ENCODE assay signal across 1 cellular context in genomic region chr3:28268989-28269388, GRCh38.
TF ChIP-seq lines count a peak whose summit lies in the region.

No MANE protein-coding gene starts in this region.

TF ChIP-seq in SK-N-SH, 30 proteins besides CTCF, POLR2A, EP300 and RAD21 (continued from another document):
- TF ChIP-seq, protein P1, sequence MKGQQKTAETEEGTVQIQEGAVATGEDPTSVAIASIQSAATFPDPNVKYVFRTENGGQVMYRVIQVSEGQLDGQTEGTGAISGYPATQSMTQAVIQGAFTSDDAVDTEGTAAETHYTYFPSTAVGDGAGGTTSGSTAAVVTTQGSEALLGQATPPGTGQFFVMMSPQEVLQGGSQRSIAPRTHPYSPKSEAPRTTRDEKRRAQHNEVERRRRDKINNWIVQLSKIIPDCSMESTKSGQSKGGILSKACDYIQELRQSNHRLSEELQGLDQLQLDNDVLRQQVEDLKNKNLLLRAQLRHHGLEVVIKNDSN (IDR thresholded peaks at IDR 0.05; ENCODE audit: borderline replicate concordance, low read depth): no peak
- no peak for TF ChIP-seq EZH2phosphoT487 (IDR thresholded peaks at IDR 0.05; ENCODE audit: borderline replicate concordance, low read depth)
- TF ChIP-seq JUND (IDR thresholded peaks at IDR 0.05): no peak
- TF ChIP-seq, protein P2, sequence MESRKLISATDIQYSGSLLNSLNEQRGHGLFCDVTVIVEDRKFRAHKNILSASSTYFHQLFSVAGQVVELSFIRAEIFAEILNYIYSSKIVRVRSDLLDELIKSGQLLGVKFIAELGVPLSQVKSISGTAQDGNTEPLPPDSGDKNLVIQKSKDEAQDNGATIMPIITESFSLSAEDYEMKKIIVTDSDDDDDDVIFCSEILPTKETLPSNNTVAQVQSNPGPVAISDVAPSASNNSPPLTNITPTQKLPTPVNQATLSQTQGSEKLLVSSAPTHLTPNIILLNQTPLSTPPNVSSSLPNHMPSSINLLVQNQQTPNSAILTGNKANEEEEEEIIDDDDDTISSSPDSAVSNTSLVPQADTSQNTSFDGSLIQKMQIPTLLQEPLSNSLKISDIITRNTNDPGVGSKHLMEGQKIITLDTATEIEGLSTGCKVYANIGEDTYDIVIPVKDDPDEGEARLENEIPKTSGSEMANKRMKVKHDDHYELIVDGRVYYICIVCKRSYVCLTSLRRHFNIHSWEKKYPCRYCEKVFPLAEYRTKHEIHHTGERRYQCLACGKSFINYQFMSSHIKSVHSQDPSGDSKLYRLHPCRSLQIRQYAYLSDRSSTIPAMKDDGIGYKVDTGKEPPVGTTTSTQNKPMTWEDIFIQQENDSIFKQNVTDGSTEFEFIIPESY (IDR thresholded peaks at IDR 0.05; ENCODE audit: borderline replicate concordance, low read depth): no peak
- TF ChIP-seq TAF1 (IDR thresholded peaks at IDR 0.05; ENCODE audit: borderline replicate concordance, low read depth, low read length): no peak
- TF ChIP-seq, protein P3, sequence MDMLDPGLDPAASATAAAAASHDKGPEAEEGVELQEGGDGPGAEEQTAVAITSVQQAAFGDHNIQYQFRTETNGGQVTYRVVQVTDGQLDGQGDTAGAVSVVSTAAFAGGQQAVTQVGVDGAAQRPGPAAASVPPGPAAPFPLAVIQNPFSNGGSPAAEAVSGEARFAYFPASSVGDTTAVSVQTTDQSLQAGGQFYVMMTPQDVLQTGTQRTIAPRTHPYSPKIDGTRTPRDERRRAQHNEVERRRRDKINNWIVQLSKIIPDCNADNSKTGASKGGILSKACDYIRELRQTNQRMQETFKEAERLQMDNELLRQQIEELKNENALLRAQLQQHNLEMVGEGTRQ (IDR thresholded peaks at IDR 0.05; ENCODE audit: borderline replicate concordance, low read depth, low read length): no peak
